Comparison of ENCODE assay signal across 13 cellular contexts in genomic region chr15:93024716-93025624, GRCh38.
A peak's percentile ranks its signal among the peaks of the same experiment; 100 is the strongest.
DNase-seq lines count a peak whose midpoint lies in the region; ATAC-seq, FAIRE-seq and TF ChIP-seq lines count a peak whose summit lies in the region.
"Had no signal": no experiment of that assay in that cellular context is flagged by ENCODE, and none has a peak within 500 bp of the region (broad histone marks: within the 10 kb centered on the region; RNA-seq: fewer than 3 reads in every experiment).

No MANE protein-coding gene starts in this region.

- no peak overlapping the region for H3K56ac ChIP-seq in H1 (replicated peaks; ENCODE audit: insufficient read length, low read depth, low read length)

- POLR2A ChIA-PET in T-cell (lab: Charles Lee) (interaction anchor here in 1 of 2 donors (0.6 kb wide), 1 partner anchor 47 kb away, joined by 14 read pairs; no protein-coding TSS in a partner anchor), H1 (lab: Charles Lee; ENCODE audit: partially characterized antibody) (no interaction called here)

- peaks cover 8 to 15% of the 10 kb centered on the region in 2 experiments for H4K20me1 ChIP-seq in H1 (replicated peaks in 1 of 2; ENCODE audit: control insufficient read depth in 1 of 2, insufficient read depth in 2 of 2, low read length in 2 of 2)

- no peak overlapping the region for H3K23ac ChIP-seq in H1 (ENCODE audit: insufficient read length)

- no peak for FAIRE-seq in H1 (lab: Jason Lieb, UNC)

- no peak overlapping the region for H2BK20ac ChIP-seq in H1 (ENCODE audit: low read length)

- no peaks in the 10 kb centered on the region for H3K27me3 Mint-ChIP-seq in T-cell
- no peaks in the 10 kb centered on the region for H3K27me3 Mint-ChIP-seq in stimulated activated naive B cell treated with anti-CD40 and anti-IgM and Interleukin-4, amounts not matched to agents 10 μg/mL and 1 μg/mL and 100 μg/mL, for 72 hours

- H4K5ac ChIP-seq in H1 (ENCODE audit: insufficient read length, low read depth, low read length), result no peak overlapping the region

- peaks cover 0 to 5% of the 10 kb centered on the region in 2 experiments; a peak in 1 of 4 replicates for H3K79me2 ChIP-seq in H1 (ENCODE audit: control insufficient read depth in 1 of 2, insufficient read depth in 2 of 2, low read length in 2 of 2)

- H3K27ac ChIP-seq in H1 (ENCODE audit: low read depth, low read length), result no peak overlapping the region
- H3K27ac ChIP-seq: uterus had no signal

- no peaks in the 10 kb centered on the region for H3K23me2 ChIP-seq in H1 (ENCODE audit: low read depth, low read length)

- H3K9me3 Mint-ChIP-seq in T-cell, result no peaks in the 10 kb centered on the region
- H3K9me3 Mint-ChIP-seq in stimulated activated naive B cell treated with anti-CD40 and anti-IgM and Interleukin-4, amounts not matched to agents 10 μg/mL and 1 μg/mL and 100 μg/mL, for 72 hours, result no peaks in the 10 kb centered on the region

- CTCF ChIA-PET in T-cell (lab: Charles Lee), result interaction anchor here in 1 of 2 donors (0.7 kb wide), 1 partner anchor 88 kb away, joined by 3 read pairs; no protein-coding TSS in a partner anchor
- CTCF ChIA-PET in H1 (lab: Charles Lee; ENCODE audit: partially characterized antibody), result interaction anchor here (0.6 to 3.7 kb wide), 3 partner anchors 11 to 1095 kb away, joined by 3 to 11 read pairs (median 5); no protein-coding TSS in a partner anchor

- no peak overlapping the region for H2AK5ac ChIP-seq in H1 (ENCODE audit: low read depth, low read length)

- peaks cover 9% of the 10 kb centered on the region; the same call in 1 of the 2 replicates for H3K79me1 ChIP-seq in H1 (ENCODE audit: low read depth, low read length)

- H3K36me3 Mint-ChIP-seq in T-cell, result peaks cover 65% of the 10 kb centered on the region
- H3K36me3 Mint-ChIP-seq in stimulated activated naive B cell treated with anti-CD40 and anti-IgM and Interleukin-4, amounts not matched to agents 10 μg/mL and 1 μg/mL and 100 μg/mL, for 72 hours, result peaks cover 55 to 74% of the 10 kb centered on the region in 2 donors

- peaks cover 0 to 3% (median 0%) of the 10 kb centered on the region in 4 experiments; a peak in 1 of 7 replicates for H3K4me1 ChIP-seq in H1 (replicated peaks in 1 of 4; ENCODE audit: control insufficient read depth in 3 of 4, insufficient read depth in 4 of 4, low read length in 3 of 4)

- no peak overlapping the region for H2AFZ ChIP-seq in H1 (ENCODE audit: low read length)

- no peak; a peak in 1 of 3 replicates for TF ChIP-seq POLR2A in H1 (IDR thresholded peaks at IDR 0.05; ENCODE audit: control extremely low read depth in 1 of 2, low read depth in 2 of 2, low read length in 2 of 2)

- H3K4me2 ChIP-seq in H1 (ENCODE audit: insufficient read depth in 1 of 2, low read depth in 2 of 2, low read length in 2 of 2), result no peak overlapping the region

- H2BK12ac ChIP-seq in H1 (ENCODE audit: low read depth, low read length), result no peak overlapping the region

- H3K18ac ChIP-seq in H1 (ENCODE audit: extremely low read depth, low read length), result no peak overlapping the region

- H3K36me3 ChIP-seq in H1 (ENCODE audit: control insufficient read depth in 2 of 4, insufficient read depth in 4 of 4, low read length in 3 of 4), result peaks cover 36 to 71% (median 57%) of the 10 kb centered on the region in 4 experiments
- H3K36me3 ChIP-seq: uterus had no signal

- H2BK15ac ChIP-seq in H1 (ENCODE audit: low read length), result no peak overlapping the region

- no peak overlapping the region for H3K9ac ChIP-seq in H1 (replicated peaks in 1 of 4; ENCODE audit: extremely low read depth in 1 of 4, low read depth in 3 of 4, low read length in 3 of 4)

- no peak overlapping the region for H2BK120ac ChIP-seq in H1 (replicated peaks; ENCODE audit: low read depth, low read length)

- TF ChIP-seq EP300 in H1 (IDR thresholded peaks at IDR 0.05; ENCODE audit: borderline replicate concordance in 1 of 2, low read depth in 2 of 2, low read length in 2 of 2), result no peak

- ATAC-seq in T-cell (replicated peaks in 1 of 4) (no peak), GM21390 (IDR thresholded peaks at IDR 0.05; ENCODE audit: unreplicated experiment) (no peak)
- no peak for ATAC-seq in stimulated activated naive B cell treated with anti-CD40 and anti-IgM and Interleukin-4, amounts not matched to agents 10 μg/mL and 1 μg/mL and 100 μg/mL, for 72 hours (replicated peaks)

- no peak overlapping the region for H3K4me3 ChIP-seq in H1 (ENCODE audit: extremely low read depth in 1 of 4, insufficient read depth in 2 of 4, low read depth in 3 of 4, low read length in 4 of 4)
- H3K4me3 ChIP-seq: uterus had no signal

- no peak overlapping the region for H2BK5ac ChIP-seq in H1 (ENCODE audit: low read depth, low read length)

- H3K4ac ChIP-seq in H1 (replicated peaks; ENCODE audit: insufficient read length, low read depth, low read length), result no peak overlapping the region

- no peak for TF ChIP-seq RAD21 in H1 (IDR thresholded peaks at IDR 0.05 in 1 of 2, conservative IDR thresholded peaks at IDR 0.05 in 1 of 2; ENCODE audit: low read depth in 2 of 2, low read length in 2 of 2)

- peak overlapping the region; percentile 65 to 84 for H3K27ac Mint-ChIP-seq in T-cell
- peak overlapping the region; percentile 76 for H3K27ac Mint-ChIP-seq in stimulated activated naive B cell treated with anti-CD40 and anti-IgM and Interleukin-4, amounts not matched to agents 10 μg/mL and 1 μg/mL and 100 μg/mL, for 72 hours

- no peak overlapping the region for H3K14ac ChIP-seq in H1 (ENCODE audit: insufficient read length)

- no peaks in the 10 kb centered on the region for H3K9me3 ChIP-seq in H1 (ENCODE audit: insufficient read depth in 2 of 2, low read depth in 1 of 2, low read length in 1 of 2)
- H3K9me3 ChIP-seq: uterus had no signal

- H3K27me3 ChIP-seq in H1 (replicated peaks in 1 of 4; ENCODE audit: control insufficient read depth in 3 of 4, extremely low read depth in 1 of 4, insufficient read depth in 3 of 4, low read length in 3 of 4), result no peaks in the 10 kb centered on the region
- H3K27me3 ChIP-seq: uterus had no signal

- 89% methylated on average over 8 of the region's 8 CpGs; no CpG with 5 or more reads in 1 of the 2 experiments for WGBS in H1 (ENCODE audit: extremely low coverage in 1 of 2, insufficient coverage in 1 of 2, insufficient read length in 1 of 2, insufficient replicate concordance in 2 of 2, low coverage in 1 of 2, low lambda C conversion rate in 2 of 2, missing lambda C conversion rate in 1 of 2), 2 experiments

- TF ChIP-seq CTCF in H1 (IDR thresholded peaks at IDR 0.05; ENCODE audit: control extremely low read depth in 1 of 3, insufficient read depth in 1 of 3, low read depth in 1 of 3, low read length in 3 of 3), result no peak

- peaks cover 61 to 69% (median 69%) of the 10 kb centered on the region in 3 donors for H3K4me1 Mint-ChIP-seq in T-cell
- H3K4me1 Mint-ChIP-seq in stimulated activated naive B cell treated with anti-CD40 and anti-IgM and Interleukin-4, amounts not matched to agents 10 μg/mL and 1 μg/mL and 100 μg/mL, for 72 hours, result peaks cover 37 to 67% of the 10 kb centered on the region in 2 donors

- H4K91ac ChIP-seq in H1 (replicated peaks; ENCODE audit: insufficient read length, low read length), result no peak overlapping the region

- H3K4me3 Mint-ChIP-seq in T-cell, result no peak overlapping the region
- H3K4me3 Mint-ChIP-seq in stimulated activated naive B cell treated with anti-CD40 and anti-IgM and Interleukin-4, amounts not matched to agents 10 μg/mL and 1 μg/mL and 100 μg/mL, for 72 hours, result no peak overlapping the region

- peak; percentile 56 for DNase-seq in activated effector memory CD4-positive, alpha-beta T cell treated with anti-CD3 and anti-CD28 coated beads, Interleukin-2, amount 50 U/mL, for 16 hours
- DNase-seq in activated effector memory CD4-positive, alpha-beta T cell treated with Interleukin-2 at 50 U/mL for 16 hours, result no peak
- DNase-seq in T-cell (no peak), H1 (ENCODE audit: low read depth in 1 of 2, low spot score in 2 of 2) (no peak), NCI-H446 treated with DMSO at 0.1 percent for 48 hours (lab: John Stamatoyannopoulos, UW) (no peak), retina (no peak)
- DNase-seq in stimulated activated naive B cell treated with anti-CD40 and anti-IgM and Interleukin-4, amounts not matched to agents 10 μg/mL and 1 μg/mL and 100 μg/mL, for 72 hours, result no peak
- DNase-seq: cerebellar nuclear complex, GDM1, NCI-H187 treated with DMSO at 0.1 percent for 48 hours, SW 1271, uterus had no signal

- H4K8ac ChIP-seq in H1 (ENCODE audit: extremely low read depth, insufficient read depth, low read length), result peak overlapping the region; percentile 9; the same call in 1 of the 2 replicates

TF ChIP-seq in H1, 55 proteins besides CTCF, POLR2A, EP300 and RAD21:
- no peak for TF ChIP-seq SIX5 (IDR thresholded peaks at IDR 0.05; ENCODE audit: low read depth, low read length)
- TF ChIP-seq POLR2AphosphoS5 (IDR thresholded peaks at IDR 0.05; ENCODE audit: low read depth, low read length), result peak; percentile 41; the same call in 1 of the 2 replicates
